22 cellular contexts compared by ENCODE assay signal in genomic region chr13:55000844-55001243, GRCh38.
"Had no signal": no experiment of that assay in that cellular context is flagged by ENCODE, and none has a peak within 500 bp of the region (broad histone marks: within the 10 kb centered on the region; RNA-seq: fewer than 3 reads in every experiment).

No MANE protein-coding gene starts in this region.

- H3K27me3 Mint-ChIP-seq: activated CD4-positive, alpha-beta memory T cell treated with anti-CD3 and anti-CD28 coated beads for 36 hours; activated CD4-positive, alpha-beta T cell treated with anti-CD3 and anti-CD28 coated beads, Interleukin-2, amount 10 ng/mL, durations not matched to agents 7 days and 5 days; activated naive CD8-positive, alpha-beta T cell; T-cell had no signal

- H3K27ac ChIP-seq: SK-N-MC had no signal

- DNase-seq: activated CD4-positive, alpha-beta memory T cell treated with anti-CD3 and anti-CD28 coated beads for 36 hours; activated CD4-positive, alpha-beta T cell treated with anti-CD3 and anti-CD28 coated beads, Interleukin-2, amount 10 ng/mL, durations not matched to agents 7 days and 5 days; activated CD4-positive, CD25-positive, alpha-beta regulatory T cell; activated CD8-positive, alpha-beta memory T cell treated with anti-CD3 and anti-CD28 coated beads for 24 hours; activated effector memory CD4-positive, alpha-beta T cell treated with anti-CD3 and anti-CD28 coated beads, Interleukin-2, amount 50 U/mL, for 16 hours; activated naive CD4-positive, alpha-beta T cell treated with anti-CD3 and anti-CD28 coated beads for 36 hours; activated T-cell treated with anti-CD3 and anti-CD28 coated beads, Interleukin-2, amount 50 U/mL, for 4 hours; anterior cingulate cortex; MG63; MV-4-11; NCI-H1092 treated with DMSO at 0.1 percent for 48 hours; NCI-H1417 treated with DMSO at 0.1 percent for 48 hours; NCI-H1694; NCI-H2029 treated with DMSO at 0.1 percent for 48 hours; NCI-H345; NCI-H510A; NCI-H82; T-cell; T-helper 2 cell; T1000 had no signal

- H3K36me3 ChIP-seq: MG63 had no signal

- H3K4me3 Mint-ChIP-seq: activated CD4-positive, alpha-beta memory T cell treated with anti-CD3 and anti-CD28 coated beads for 36 hours; activated CD4-positive, alpha-beta T cell treated with anti-CD3 and anti-CD28 coated beads, Interleukin-2, amount 10 ng/mL, durations not matched to agents 7 days and 5 days; activated naive CD4-positive, alpha-beta T cell treated with anti-CD3 and anti-CD28 coated beads for 36 hours; activated naive CD8-positive, alpha-beta T cell; activated T-cell treated with anti-CD3 and anti-CD28 coated beads, Interleukin-2, amount 50 U/mL, for 4 hours; T-cell had no signal

- H3K4me1 Mint-ChIP-seq: activated CD4-positive, alpha-beta T cell treated with anti-CD3 and anti-CD28 coated beads, Interleukin-2, amount 10 ng/mL, durations not matched to agents 7 days and 5 days; T-cell had no signal

- H3K4me3 ChIP-seq: MG63, SK-N-MC had no signal

- H3K9me3 ChIP-seq: MG63 had no signal

- H3K27ac Mint-ChIP-seq: activated CD4-positive, alpha-beta memory T cell treated with anti-CD3 and anti-CD28 coated beads for 36 hours; activated CD4-positive, alpha-beta T cell treated with anti-CD3 and anti-CD28 coated beads, Interleukin-2, amount 10 ng/mL, durations not matched to agents 7 days and 5 days; activated naive CD4-positive, alpha-beta T cell treated with anti-CD3 and anti-CD28 coated beads for 36 hours; activated naive CD8-positive, alpha-beta T cell; T-cell had no signal

- H3K36me3 Mint-ChIP-seq: activated CD4-positive, alpha-beta memory T cell treated with anti-CD3 and anti-CD28 coated beads for 36 hours; activated naive CD8-positive, alpha-beta T cell; T-cell had no signal

- ATAC-seq: activated T-cell treated with anti-CD3 and anti-CD28 coated beads, Interleukin-2, amount 50 U/mL, for 4 hours; T-cell had no signal

- H3K27me3 ChIP-seq: MG63 had no signal
